ENCODE assay signal across 25 cellular contexts in the genomic region with DNA sequence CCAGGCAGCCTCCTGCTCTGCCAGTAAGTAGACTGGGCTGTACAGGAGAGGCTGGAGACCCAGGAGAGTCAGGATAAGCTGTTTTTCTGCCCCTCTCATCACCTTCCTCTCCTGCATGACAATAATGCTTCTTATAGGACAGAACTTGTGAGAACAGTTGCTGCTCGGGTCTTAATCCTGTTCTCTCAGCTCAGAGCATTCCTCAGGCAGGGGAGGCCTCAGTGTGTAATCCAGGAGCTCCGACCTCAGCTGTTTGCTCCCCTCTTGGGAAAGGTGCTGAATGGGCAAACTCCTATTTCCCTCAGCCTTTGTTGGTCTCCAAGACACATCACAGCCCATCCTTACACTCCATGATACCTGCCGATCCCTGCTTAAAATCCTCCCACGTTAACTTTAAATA.
DNase-seq lines count a peak whose midpoint lies in the region; ATAC-seq and TF ChIP-seq lines count a peak whose summit lies in the region.
"Had no signal": no experiment of that assay in that cellular context is flagged by ENCODE, and none has a peak within 500 bp of the region (broad histone marks: within the 10 kb centered on the region; RNA-seq: fewer than 3 reads in every experiment).

No MANE protein-coding gene starts in this region.

- no peak overlapping the region for H3K23ac ChIP-seq in mesendoderm (ENCODE audit: low read length)

- DNase-seq in NCI-H82 treated with DMSO at 0.1 percent for 48 hours (lab: John Stamatoyannopoulos, UW; ENCODE audit: unreplicated experiment) (peak; percentile 20), dorsolateral prefrontal cortex (no peak), mesendoderm (peak; percentile 10), smooth muscle cell (lab: John Stamatoyannopoulos, UW; ENCODE audit: unreplicated experiment) (no peak), ovary (no peak)
- DNase-seq in CD8-positive, alpha-beta T cell, result no peak
- DNase-seq: activated CD4-positive, alpha-beta T cell treated with anti-CD3 and anti-CD28 coated beads for 4 hours; activated gamma-delta T cell treated with Interleukin-2 at 50 U/mL for 16 hours; activated T-cell treated with anti-CD3 and anti-CD28 coated beads, Interleukin-2, amount 50 U/mL, for 24 hours; dermis blood vessel endothelial cell; heart right ventricle; NCI-H1092 treated with DMSO at 0.1 percent for 48 hours; NCI-H1930; NCI-H226; NCI-H748 treated with DMSO at 0.1 percent for 48 hours; stimulated activated CD4-positive, alpha-beta T cell treated with anti-CD3 and anti-CD28 coated beads, Interleukin-1b, Interleukin-23, amount 100 ng/mL, for 48 hours; substantia nigra; T-helper 17 cell; uterus had no signal

- H3K27ac ChIP-seq in dorsolateral prefrontal cortex, result peak overlapping the region in 35 of 59 donors; percentile 0 to 83 (median 57)
- H3K27ac ChIP-seq in mesendoderm (ENCODE audit: low read depth, low read length), result no peak overlapping the region
- H3K27ac ChIP-seq in smooth muscle cell (ENCODE audit: low read depth), result peak overlapping the region; percentile 57
- no peak overlapping the region for H3K27ac ChIP-seq in ovary
- no peak overlapping the region for H3K27ac ChIP-seq in CD8-positive, alpha-beta T cell (ENCODE audit: low read depth, low read length)
- H3K27ac ChIP-seq: C4-2B, heart right ventricle, neutrophil, prostate gland, RWPE1, skin epidermis, uterus had no signal

- CTCF ChIA-PET in CD8-positive, alpha-beta T cell (lab: Charles Lee), result no interaction called here

- H3K56ac ChIP-seq in mesendoderm (ENCODE audit: low read length), result no peak overlapping the region

- H3K9me3 Mint-ChIP-seq in CD8-positive, alpha-beta T cell, result no peaks in the 10 kb centered on the region
- H3K9me3 Mint-ChIP-seq: activated T-cell treated with anti-CD3 and anti-CD28 coated beads, Interleukin-2, amount 50 U/mL, for 24 hours had no signal

- no peak for ATAC-seq in CD8-positive, alpha-beta T cell
- no peak for ATAC-seq in GM19023 (IDR thresholded peaks at IDR 0.05; ENCODE audit: unreplicated experiment)
- ATAC-seq: heart right ventricle, T-helper 17 cell had no signal

- H3K79me1 ChIP-seq in mesendoderm (ENCODE audit: low read length), result no peaks in the 10 kb centered on the region

- H4K20me1 ChIP-seq in smooth muscle cell (ENCODE audit: low read depth), result no peaks in the 10 kb centered on the region

- WGBS in mesendoderm (ENCODE audit: extremely low coverage, insufficient coverage, low lambda C conversion rate), result no CpG with 5 or more reads among the region's 4 CpGs
- WGBS in smooth muscle cell (ENCODE audit: low lambda C conversion rate), result 50% methylated on average over 4 of the region's 4 CpGs
- 53 to 60% (median 57%) methylated on average over 4 of the region's 4 CpGs for WGBS in ovary, 3 donors

- H3K27me3 ChIP-seq in dorsolateral prefrontal cortex, result no peaks in the 10 kb centered on the region
- no peaks in the 10 kb centered on the region for H3K27me3 ChIP-seq in mesendoderm (ENCODE audit: insufficient read depth, low read length, poor library complexity)
- H3K27me3 ChIP-seq in smooth muscle cell (ENCODE audit: low read depth), result no peaks in the 10 kb centered on the region
- no peaks in the 10 kb centered on the region for H3K27me3 ChIP-seq in ovary
- no peaks in the 10 kb centered on the region for H3K27me3 ChIP-seq in CD8-positive, alpha-beta T cell (ENCODE audit: insufficient read depth, low read length)
- H3K27me3 ChIP-seq: heart right ventricle, neutrophil, uterus had no signal

- H2BK120ac ChIP-seq in mesendoderm (ENCODE audit: low read depth, low read length), result no peak overlapping the region

- H3K4me1 ChIP-seq in mesendoderm (ENCODE audit: control insufficient read depth, low read depth, low read length) (peaks cover 13% of the 10 kb centered on the region), smooth muscle cell (ENCODE audit: low read depth) (peaks cover 39% of the 10 kb centered on the region), ovary (ENCODE audit: insufficient read depth) (no peaks in the 10 kb centered on the region)
- peaks cover 6% of the 10 kb centered on the region for H3K4me1 ChIP-seq in CD8-positive, alpha-beta T cell (ENCODE audit: insufficient read depth, low read length)
- H3K4me1 ChIP-seq: prostate gland, uterus had no signal

- no peak for TF ChIP-seq EP300 in ovary (IDR thresholded peaks at IDR 0.05)

- no peak overlapping the region for H4K8ac ChIP-seq in mesendoderm (ENCODE audit: low read depth, low read length)

- H3K4me3 ChIP-seq in dorsolateral prefrontal cortex (no peak overlapping the region), mesendoderm (ENCODE audit: low read length) (no peak overlapping the region), smooth muscle cell (no peak overlapping the region), ovary (no peak overlapping the region)
- H3K4me3 ChIP-seq in CD8-positive, alpha-beta T cell (ENCODE audit: low read depth, low read length), result no peak overlapping the region
- H3K4me3 ChIP-seq: heart right ventricle, prostate gland, skin epidermis, uterus had no signal

- H4K5ac ChIP-seq in mesendoderm (ENCODE audit: low read length), result no peak overlapping the region

- no peak overlapping the region for H3K9ac ChIP-seq in mesendoderm (ENCODE audit: low read length)
- no peak overlapping the region for H3K9ac ChIP-seq in smooth muscle cell (ENCODE audit: low read depth)

- H3K4ac ChIP-seq in mesendoderm (ENCODE audit: low read depth, low read length), result no peak overlapping the region

- H3K36me3 ChIP-seq in mesendoderm (ENCODE audit: control insufficient read depth, insufficient read depth, low read length) (no peaks in the 10 kb centered on the region), smooth muscle cell (ENCODE audit: low read depth) (no peaks in the 10 kb centered on the region), ovary (no peaks in the 10 kb centered on the region)
- H3K36me3 ChIP-seq in CD8-positive, alpha-beta T cell (ENCODE audit: insufficient read depth, low read length), result no peaks in the 10 kb centered on the region
- H3K36me3 ChIP-seq: heart right ventricle, neutrophil, prostate gland, uterus had no signal

- H3K79me2 ChIP-seq in mesendoderm (ENCODE audit: control insufficient read depth, insufficient read depth, low read length) (no peaks in the 10 kb centered on the region), smooth muscle cell (ENCODE audit: low read depth) (no peaks in the 10 kb centered on the region)

- peak overlapping the region; percentile 65 for H2AFZ ChIP-seq in smooth muscle cell (ENCODE audit: low read depth)

- H2BK15ac ChIP-seq in mesendoderm (replicated peaks; ENCODE audit: low read depth), result no peak overlapping the region

- H2AK5ac ChIP-seq in mesendoderm (ENCODE audit: low read length), result no peak overlapping the region

- no peak for TF ChIP-seq CTCF in dorsolateral prefrontal cortex (IDR thresholded peaks at IDR 0.05 in 54 of 56, conservative IDR thresholded peaks at IDR 0.05 in 2 of 56; ENCODE audit: low read depth in 1 of 56, partially characterized antibody in 56 of 56)
- no peak for TF ChIP-seq CTCF in smooth muscle cell (IDR thresholded peaks at IDR 0.05; ENCODE audit: borderline replicate concordance, insufficient read depth, poor library complexity, severe bottlenecking)
- TF ChIP-seq CTCF in ovary (IDR thresholded peaks at IDR 0.05), result no peak
- no peak for TF ChIP-seq CTCF in CD8-positive, alpha-beta T cell (IDR thresholded peaks at IDR 0.05)

- no peak overlapping the region for H3K4me3 Mint-ChIP-seq in CD8-positive, alpha-beta T cell
- H3K4me3 Mint-ChIP-seq: activated T-cell treated with anti-CD3 and anti-CD28 coated beads, Interleukin-2, amount 50 U/mL, for 24 hours; T-helper 17 cell had no signal

- H3K4me2 ChIP-seq in mesendoderm (ENCODE audit: low read length) (no peak overlapping the region), smooth muscle cell (peak overlapping the region; percentile 55)

- no peak for TF ChIP-seq POLR2A in ovary (IDR thresholded peaks at IDR 0.05)

- peaks cover 13% of the 10 kb centered on the region for H3K4me1 Mint-ChIP-seq in CD8-positive, alpha-beta T cell (ENCODE audit: low read depth)

- POLR2A ChIA-PET in CD8-positive, alpha-beta T cell (lab: Charles Lee), result no interaction called here

- no peaks in the 10 kb centered on the region for H3K27me3 Mint-ChIP-seq in CD8-positive, alpha-beta T cell (ENCODE audit: low read depth)
- H3K27me3 Mint-ChIP-seq: activated T-cell treated with anti-CD3 and anti-CD28 coated beads, Interleukin-2, amount 50 U/mL, for 24 hours had no signal

- H3K18ac ChIP-seq in mesendoderm (ENCODE audit: low read length), result no peak overlapping the region

- intact Hi-C loops in dorsolateral prefrontal cortex (cut with DNase I) (no loop called here), ovary (cut with DNase I) (no loop called here)
- intact Hi-C loops in CD8-positive, alpha-beta T cell (cut with DNase I, micrococcal nuclease), result no loop called here

- no peaks in the 10 kb centered on the region for H3F3A ChIP-seq in smooth muscle cell (ENCODE audit: low read depth)

- no peak overlapping the region for H2BK5ac ChIP-seq in mesendoderm (ENCODE audit: low read length)

- H3K27ac Mint-ChIP-seq in CD8-positive, alpha-beta T cell, result no peak overlapping the region
- H3K27ac Mint-ChIP-seq: activated T-cell treated with anti-CD3 and anti-CD28 coated beads, Interleukin-2, amount 50 U/mL, for 24 hours; T-helper 17 cell had no signal

- no peaks in the 10 kb centered on the region for H3K36me3 Mint-ChIP-seq in CD8-positive, alpha-beta T cell

- H3K9me3 ChIP-seq in smooth muscle cell (replicated peaks; ENCODE audit: low read depth) (no peaks in the 10 kb centered on the region), ovary (no peaks in the 10 kb centered on the region)
- no peaks in the 10 kb centered on the region for H3K9me3 ChIP-seq in CD8-positive, alpha-beta T cell (ENCODE audit: low read length)
- H3K9me3 ChIP-seq: neutrophil, prostate gland, uterus had no signal

Comparison
In these comparisons a context has a peak if more than half of its experiments do, and no peak if none do; other contexts are left out.
1. DNase-seq: peak in NCI-H82 treated with DMSO at 0.1 percent for 48 hours (single experiment) and mesendoderm (single experiment); none in dorsolateral prefrontal cortex (0 of 10), smooth muscle cell (single experiment), ovary (0 of 5) and CD8-positive, alpha-beta T cell (0 of 7).
2. H3K27ac ChIP-seq: peak in dorsolateral prefrontal cortex (35 of 59) and smooth muscle cell (single experiment); none in mesendoderm (single experiment), ovary (0 of 2) and CD8-positive, alpha-beta T cell (single experiment).